ENCODE assay signal across 9 cellular contexts in genomic region chr12:53596920-53597363, GRCh38. TPM values are rescaled to one million over a fixed set of nuclear protein-coding genes. Genes with fewer than 3 reads are reported as not detected.
DNase-seq lines count a peak whose midpoint lies in the region; TF ChIP-seq lines count a peak whose summit lies in the region.
"Had no signal": no experiment of that assay in that cellular context is flagged by ENCODE, and none has a peak within 500 bp of the region (broad histone marks: within the 10 kb centered on the region; RNA-seq: fewer than 3 reads in every experiment).

No MANE protein-coding gene starts in this region.

- TF ChIP-seq CTCF in choroid plexus epithelial cell (conservative IDR thresholded peaks at IDR 0.05; ENCODE audit: low read depth, low read length) (no peak), thyroid gland (IDR thresholded peaks at IDR 0.05) (no peak)

- DNase-seq in NCI-H2081 (lab: John Stamatoyannopoulos, UW): peak; percentile 43 to 73
- no peak for DNase-seq in NCI-H2081 treated with DMSO at 0.1 percent for 48 hours (lab: John Stamatoyannopoulos, UW)
- peak; percentile 72 for DNase-seq in choroid plexus epithelial cell (ENCODE audit: low read depth)
- peak; percentile 39 for DNase-seq in kidney glomerular epithelial cell (lab: John Stamatoyannopoulos, UW)
- DNase-seq in thyroid gland: no peak
- no peak for DNase-seq in activated CD4-positive, CD25-positive, alpha-beta regulatory T cell (lab: John Stamatoyannopoulos, UW)
- no peak for DNase-seq in KG1 (lab: John Stamatoyannopoulos, UW)
- no peak for DNase-seq in SIG-M5 treated with dmso at 0.1 percent for 504 hours (lab: John Stamatoyannopoulos, UW; ENCODE audit: unreplicated experiment)
- DNase-seq: ACHN had no signal

- no peaks in the 10 kb centered on the region for H3K36me3 ChIP-seq in thyroid gland

- peaks cover 15 to 16% of the 10 kb centered on the region in 2 donors for H3K4me1 ChIP-seq in thyroid gland

- H3K27me3 ChIP-seq in thyroid gland: no peaks in the 10 kb centered on the region

- 21% methylated on average over 3 of the region's 3 CpGs for WGBS in thyroid gland, 2 donors

- H3K9me3 ChIP-seq in thyroid gland: no peaks in the 10 kb centered on the region

- peak overlapping the region in 2 of 3 donors; percentile 32 for H3K27ac ChIP-seq in thyroid gland

- intact Hi-C loops in thyroid gland (cut with DNase I): no loop called here

- TF ChIP-seq POLR2A in thyroid gland (IDR thresholded peaks at IDR 0.05): no peak

- no peak overlapping the region for H3K4me3 ChIP-seq in choroid plexus epithelial cell (ENCODE audit: low read depth, low read length)
- H3K4me3 ChIP-seq in thyroid gland (replicated peaks in 1 of 3): no peak overlapping the region

RNA-seq across cellular contexts. Expression of gene ATF7, which starts 29.2 kb away (rescaled TPM):
- total RNA-seq in thyroid gland: 10 to 100 TPM; 21.3 to 40.1 (median 37.6) TPM

Comparison
In these comparisons a context has a peak if more than half of its experiments do, and no peak if none do; other contexts are left out.
1. DNase-seq: peak in NCI-H2081 (2 of 2), choroid plexus epithelial cell (single experiment) and kidney glomerular epithelial cell (single experiment); none in NCI-H2081 treated with DMSO at 0.1 percent for 48 hours (single experiment), thyroid gland (0 of 2), activated CD4-positive, CD25-positive, alpha-beta regulatory T cell (0 of 4), KG1 (single experiment) and SIG-M5 treated with dmso at 0.1 percent for 504 hours (single experiment).